2 cellular contexts compared by ENCODE assay signal in the genomic region with DNA sequence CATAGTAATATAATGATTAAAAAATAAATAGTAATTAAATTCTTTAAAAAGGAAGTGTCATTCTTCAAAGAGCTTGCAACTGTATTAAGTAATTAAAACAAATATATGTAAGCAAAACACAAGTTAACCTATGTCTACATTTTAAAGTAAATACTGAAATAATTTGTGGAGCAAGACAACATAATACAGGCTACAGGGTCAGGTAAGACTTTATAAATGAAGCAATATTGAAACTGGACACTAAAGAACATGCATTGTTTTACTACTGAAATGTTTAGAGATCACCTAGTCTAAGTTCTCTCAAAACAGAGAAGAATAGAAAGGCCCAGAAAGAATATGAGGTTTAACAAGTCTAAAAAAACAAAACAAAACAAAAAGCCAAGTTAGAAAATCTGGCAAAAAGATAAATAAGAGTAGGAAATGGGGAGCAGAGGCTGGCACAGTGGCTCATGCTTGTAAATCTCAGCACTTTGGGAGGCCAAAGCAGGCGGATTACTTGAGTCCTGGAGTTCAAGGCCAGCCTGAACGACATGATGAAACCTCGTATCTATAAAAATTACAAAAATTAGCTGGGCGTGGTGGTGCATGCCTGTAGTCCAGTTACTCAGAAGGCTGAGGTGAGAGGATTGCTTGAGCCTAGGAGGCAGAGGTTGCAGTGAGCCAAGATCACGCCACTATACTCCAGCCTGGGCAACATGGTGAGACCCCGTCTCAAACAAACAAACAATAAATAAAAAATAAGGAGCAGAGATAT.
TF ChIP-seq lines count a peak whose summit lies in the region.

No MANE protein-coding gene starts in this region.

TF ChIP-seq in SK-N-SH, 30 proteins besides CTCF, POLR2A, EP300 and RAD21:
- no peak for TF ChIP-seq SMC3 (IDR thresholded peaks at IDR 0.05; ENCODE audit: low read depth, low read length)
- TF ChIP-seq, protein P1, sequence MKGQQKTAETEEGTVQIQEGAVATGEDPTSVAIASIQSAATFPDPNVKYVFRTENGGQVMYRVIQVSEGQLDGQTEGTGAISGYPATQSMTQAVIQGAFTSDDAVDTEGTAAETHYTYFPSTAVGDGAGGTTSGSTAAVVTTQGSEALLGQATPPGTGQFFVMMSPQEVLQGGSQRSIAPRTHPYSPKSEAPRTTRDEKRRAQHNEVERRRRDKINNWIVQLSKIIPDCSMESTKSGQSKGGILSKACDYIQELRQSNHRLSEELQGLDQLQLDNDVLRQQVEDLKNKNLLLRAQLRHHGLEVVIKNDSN (IDR thresholded peaks at IDR 0.05; ENCODE audit: borderline replicate concordance, low read depth): no peak
- TF ChIP-seq FOSL2 (IDR thresholded peaks at IDR 0.05; ENCODE audit: borderline replicate concordance, low read depth): no peak
- no peak for TF ChIP-seq IRF3 (IDR thresholded peaks at IDR 0.05; ENCODE audit: low read depth, low read length)
- TF ChIP-seq FOXM1 (IDR thresholded peaks at IDR 0.05; ENCODE audit: low read depth): no peak
- TF ChIP-seq, protein P2, sequence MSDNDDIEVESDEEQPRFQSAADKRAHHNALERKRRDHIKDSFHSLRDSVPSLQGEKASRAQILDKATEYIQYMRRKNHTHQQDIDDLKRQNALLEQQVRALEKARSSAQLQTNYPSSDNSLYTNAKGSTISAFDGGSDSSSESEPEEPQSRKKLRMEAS (IDR thresholded peaks at IDR 0.05; ENCODE audit: low read depth): no peak
- no peak for TF ChIP-seq GABPA (IDR thresholded peaks at IDR 0.05; ENCODE audit: low read depth)
- no peak for TF ChIP-seq ELF1 (IDR thresholded peaks at IDR 0.05)
- no peak for TF ChIP-seq MEF2A (IDR thresholded peaks at IDR 0.05; ENCODE audit: borderline replicate concordance, low read depth)

TF ChIP-seq in SK-N-SH treated with all-trans-retinoic acid at 6 μM for 48 hours, 23 proteins besides CTCF, POLR2A, EP300 and RAD21:
- TF ChIP-seq OSR1 (CRISPR knock-in tag; IDR thresholded peaks at IDR 0.05): no peak
- no peak for TF ChIP-seq ESRRG (CRISPR knock-in tag; IDR thresholded peaks at IDR 0.05)
- no peak for TF ChIP-seq ZNF565 (CRISPR knock-in tag; conservative IDR thresholded peaks at IDR 0.05; ENCODE audit: low read depth)
- no peak for TF ChIP-seq TCF4 (CRISPR knock-in tag; IDR thresholded peaks at IDR 0.05; ENCODE audit: borderline replicate concordance)
- TF ChIP-seq, protein P3, sequence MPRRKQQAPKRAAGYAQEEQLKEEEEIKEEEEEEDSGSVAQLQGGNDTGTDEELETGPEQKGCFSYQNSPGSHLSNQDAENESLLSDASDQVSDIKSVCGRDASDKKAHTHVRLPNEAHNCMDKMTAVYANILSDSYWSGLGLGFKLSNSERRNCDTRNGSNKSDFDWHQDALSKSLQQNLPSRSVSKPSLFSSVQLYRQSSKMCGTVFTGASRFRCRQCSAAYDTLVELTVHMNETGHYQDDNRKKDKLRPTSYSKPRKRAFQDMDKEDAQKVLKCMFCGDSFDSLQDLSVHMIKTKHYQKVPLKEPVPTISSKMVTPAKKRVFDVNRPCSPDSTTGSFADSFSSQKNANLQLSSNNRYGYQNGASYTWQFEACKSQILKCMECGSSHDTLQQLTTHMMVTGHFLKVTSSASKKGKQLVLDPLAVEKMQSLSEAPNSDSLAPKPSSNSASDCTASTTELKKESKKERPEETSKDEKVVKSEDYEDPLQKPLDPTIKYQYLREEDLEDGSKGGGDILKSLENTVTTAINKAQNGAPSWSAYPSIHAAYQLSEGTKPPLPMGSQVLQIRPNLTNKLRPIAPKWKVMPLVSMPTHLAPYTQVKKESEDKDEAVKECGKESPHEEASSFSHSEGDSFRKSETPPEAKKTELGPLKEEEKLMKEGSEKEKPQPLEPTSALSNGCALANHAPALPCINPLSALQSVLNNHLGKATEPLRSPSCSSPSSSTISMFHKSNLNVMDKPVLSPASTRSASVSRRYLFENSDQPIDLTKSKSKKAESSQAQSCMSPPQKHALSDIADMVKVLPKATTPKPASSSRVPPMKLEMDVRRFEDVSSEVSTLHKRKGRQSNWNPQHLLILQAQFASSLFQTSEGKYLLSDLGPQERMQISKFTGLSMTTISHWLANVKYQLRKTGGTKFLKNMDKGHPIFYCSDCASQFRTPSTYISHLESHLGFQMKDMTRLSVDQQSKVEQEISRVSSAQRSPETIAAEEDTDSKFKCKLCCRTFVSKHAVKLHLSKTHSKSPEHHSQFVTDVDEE (CRISPR knock-in tag; IDR thresholded peaks at IDR 0.05): no peak
- no peak for TF ChIP-seq ZNF70 (CRISPR knock-in tag; IDR thresholded peaks at IDR 0.05)
- TF ChIP-seq, protein P4, sequence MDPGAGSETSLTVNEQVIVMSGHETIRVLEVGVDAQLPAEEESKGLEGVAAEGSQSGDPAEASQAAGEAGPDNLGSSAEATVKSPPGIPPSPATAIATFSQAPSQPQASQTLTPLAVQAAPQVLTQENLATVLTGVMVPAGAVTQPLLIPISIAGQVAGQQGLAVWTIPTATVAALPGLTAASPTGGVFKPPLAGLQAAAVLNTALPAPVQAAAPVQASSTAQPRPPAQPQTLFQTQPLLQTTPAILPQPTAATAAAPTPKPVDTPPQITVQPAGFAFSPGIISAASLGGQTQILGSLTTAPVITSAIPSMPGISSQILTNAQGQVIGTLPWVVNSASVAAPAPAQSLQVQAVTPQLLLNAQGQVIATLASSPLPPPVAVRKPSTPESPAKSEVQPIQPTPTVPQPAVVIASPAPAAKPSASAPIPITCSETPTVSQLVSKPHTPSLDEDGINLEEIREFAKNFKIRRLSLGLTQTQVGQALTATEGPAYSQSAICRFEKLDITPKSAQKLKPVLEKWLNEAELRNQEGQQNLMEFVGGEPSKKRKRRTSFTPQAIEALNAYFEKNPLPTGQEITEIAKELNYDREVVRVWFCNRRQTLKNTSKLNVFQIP (CRISPR knock-in tag; IDR thresholded peaks at IDR 0.05; ENCODE audit: borderline replicate concordance, low read depth): no peak
- no peak for TF ChIP-seq PPARA (CRISPR knock-in tag; IDR thresholded peaks at IDR 0.05; ENCODE audit: borderline replicate concordance)
- TF ChIP-seq CSRNP3 (CRISPR knock-in tag; IDR thresholded peaks at IDR 0.05): no peak
- TF ChIP-seq ZC3H10 (CRISPR knock-in tag; IDR thresholded peaks at IDR 0.05): no peak
- no peak for TF ChIP-seq PATZ1 (CRISPR knock-in tag; IDR thresholded peaks at IDR 0.05; ENCODE audit: borderline replicate concordance)
